In the genomic region with DNA sequence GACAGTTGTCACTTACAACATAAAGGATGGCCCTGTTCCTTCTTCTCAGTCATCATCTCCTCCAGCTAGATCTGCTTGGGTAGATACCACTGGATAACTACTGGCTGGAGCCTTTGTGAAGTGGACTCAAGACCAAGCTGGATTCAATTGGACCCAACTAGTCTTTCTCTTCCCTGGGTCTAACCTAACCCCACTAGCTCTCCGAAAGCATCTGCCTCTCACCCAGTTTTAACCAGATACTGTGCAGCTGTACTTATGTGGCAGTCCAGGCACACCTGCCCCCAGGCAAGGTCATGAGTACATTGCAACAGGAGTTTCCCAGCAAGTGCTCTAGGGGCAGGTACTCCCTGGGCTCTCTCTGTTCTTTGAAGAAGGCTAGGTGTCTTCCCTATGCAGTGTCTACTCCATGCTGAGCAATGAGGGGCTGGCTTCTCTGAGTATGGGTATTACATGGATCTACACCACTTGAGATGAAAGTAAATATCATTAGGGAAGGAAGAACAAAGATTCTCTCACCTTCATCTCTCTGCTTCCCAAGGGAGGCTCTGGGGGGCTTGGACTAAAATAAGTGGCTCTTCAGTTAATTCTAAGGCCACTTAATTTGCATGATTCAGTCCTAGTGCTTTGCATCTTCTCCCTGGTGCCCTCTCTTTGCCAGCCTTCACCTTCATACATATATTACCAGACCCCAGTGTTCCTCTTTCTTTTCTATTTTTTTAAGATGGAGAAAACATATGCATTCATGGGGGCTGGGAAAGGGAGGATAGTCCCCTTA, we compare ENCODE assay signal across 19 cellular contexts.
"Had no signal": no experiment of that assay in that cellular context is flagged by ENCODE, and none has a peak within 500 bp of the region (broad histone marks: within the 10 kb centered on the region; RNA-seq: fewer than 3 reads in every experiment).

No MANE protein-coding gene starts in this region.

- H3K36me3 ChIP-seq: gastrocnemius medialis, lower lobe of right lung, right lobe of liver, suprapubic skin, transverse colon, vagina had no signal

- H2AFZ ChIP-seq: parathyroid adenoma had no signal

- H3K4me1 Mint-ChIP-seq: naive thymus-derived CD8-positive, alpha-beta T cell; stimulated activated naive CD8-positive, alpha-beta T cell treated with anti-CD3 and anti-CD28 coated beads, Interleukin-15, amount 100 ng/mL, for 72 hours had no signal

- H3K9me3 Mint-ChIP-seq: neural crest cell had no signal

- H3K4me3 Mint-ChIP-seq: naive thymus-derived CD8-positive, alpha-beta T cell; neural crest cell; stimulated activated naive CD8-positive, alpha-beta T cell treated with anti-CD3 and anti-CD28 coated beads, Interleukin-15, amount 100 ng/mL, for 72 hours had no signal

- H3K36me3 Mint-ChIP-seq: naive thymus-derived CD8-positive, alpha-beta T cell had no signal

- H3K79me2 ChIP-seq: parathyroid adenoma had no signal

- H3K27ac ChIP-seq: gastrocnemius medialis, lower lobe of right lung, parathyroid adenoma, right lobe of liver, suprapubic skin, transverse colon, vagina had no signal

- H3K9me3 ChIP-seq: gastrocnemius medialis, lower lobe of right lung, right lobe of liver, suprapubic skin, transverse colon, vagina had no signal

- DNase-seq: cortex of kidney; foreskin fibroblast; gastrocnemius medialis; head of caudate nucleus; left ventricle myocardium superior; lower lobe of right lung; naive thymus-derived CD8-positive, alpha-beta T cell; right lobe of liver; small intestine; stimulated activated CD4-positive, alpha-beta T cell treated with anti-CD3 and anti-CD28 coated beads, Interleukin-15, amount 100 ng/mL, for 24 hours; stimulated activated CD4-positive, alpha-beta T cell treated with anti-CD3 and anti-CD28 coated beads, Interleukin-2, amount 100 ng/mL, for 48 hours; stimulated activated naive CD4-positive, alpha-beta T cell; stimulated activated naive CD8-positive, alpha-beta T cell treated with anti-CD3 and anti-CD28 coated beads, Interleukin-15, amount 100 ng/mL, for 72 hours; transverse colon had no signal

- H3K27me3 ChIP-seq: gastrocnemius medialis, right lobe of liver, suprapubic skin, transverse colon, vagina had no signal

- H3K9ac ChIP-seq: parathyroid adenoma had no signal

- H3K4me1 ChIP-seq: gastrocnemius medialis, lower lobe of right lung, parathyroid adenoma, right lobe of liver, suprapubic skin, transverse colon, vagina had no signal

- H3K4me3 ChIP-seq: gastrocnemius medialis, lower lobe of right lung, right lobe of liver, suprapubic skin, transverse colon, vagina had no signal

- H3K27ac Mint-ChIP-seq: naive thymus-derived CD8-positive, alpha-beta T cell; progenitor cell of endocrine pancreas had no signal

- ATAC-seq: gastrocnemius medialis; left ventricle myocardium superior; lower lobe of right lung; naive thymus-derived CD8-positive, alpha-beta T cell; right lobe of liver; stimulated activated naive CD8-positive, alpha-beta T cell treated with anti-CD3 and anti-CD28 coated beads, Interleukin-15, amount 100 ng/mL, for 72 hours had no signal
